In the genomic region with DNA sequence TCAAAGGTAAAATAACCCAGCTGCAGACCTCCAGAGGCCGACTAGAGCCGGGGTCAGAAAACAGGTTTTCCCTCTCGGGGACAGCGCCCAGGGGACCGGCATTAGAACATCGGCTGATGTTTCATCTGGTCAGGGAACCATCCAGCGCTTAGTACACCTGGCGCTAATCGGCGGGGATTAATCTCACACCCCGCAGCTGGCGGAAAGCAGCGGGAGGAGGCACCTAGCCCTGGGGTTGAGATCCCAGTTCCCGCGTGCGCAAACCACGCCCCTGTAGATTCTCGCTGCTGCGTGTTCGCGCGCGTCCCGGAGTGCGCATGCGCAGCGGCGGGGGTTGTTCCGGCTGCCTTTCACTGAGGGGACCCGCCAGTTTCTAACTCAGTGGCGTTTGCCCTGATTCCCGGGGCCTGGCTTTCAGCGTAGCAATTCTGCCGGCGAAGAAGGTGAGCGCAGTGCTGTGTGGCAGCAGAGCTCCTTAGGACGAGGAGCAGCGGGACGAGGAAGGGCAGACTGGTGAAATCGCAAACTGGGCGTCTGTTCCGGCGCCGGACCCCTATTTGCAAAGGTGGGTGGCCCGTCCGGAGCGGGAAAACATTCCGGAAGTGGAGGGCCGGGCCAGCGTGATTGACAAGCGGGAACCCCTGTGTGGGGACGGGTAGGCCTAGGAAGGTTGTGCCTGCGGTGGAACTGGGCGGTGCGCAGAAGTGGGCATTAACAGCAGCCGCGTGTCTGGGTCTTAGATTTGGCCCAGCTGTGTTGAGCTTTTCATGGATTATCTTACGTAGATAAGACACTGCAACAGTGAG, we compare ENCODE assay signal across 1 cellular context.
TF ChIP-seq lines count a peak whose summit lies in the region.
"Not testable (repeated sequence)": the region's sequence is repeated elsewhere in the genome, so short reads cannot be mapped to it uniquely, and the experiment has no call there.

TSS of gene DDX11 (plus strand) at position 334 of the 806 bp plus-strand sequence. CDS start 4,534 bp downstream, outside the sequence.

TF ChIP-seq in K562, 482 proteins besides CTCF, POLR2A, EP300 and RAD21 (continued from another document and continues in another):
- TF ChIP-seq NFIC (IDR thresholded peaks at IDR 0.05) (peak; percentile 28; the same call in 1 of the 2 replicates), NRF1 (conservative IDR thresholded peaks at IDR 0.05 in 1 of 2, IDR thresholded peaks at IDR 0.05 in 1 of 2) (peak; percentile 97), ZBTB2 (IDR thresholded peaks at IDR 0.05) (peak; percentile 97), RB1 (IDR thresholded peaks at IDR 0.05; ENCODE audit: low read depth) (peak; percentile 56), POLR2B (IDR thresholded peaks at IDR 0.05; ENCODE audit: low read depth, partially characterized antibody) (peak; percentile 51), SAP30 (IDR thresholded peaks at IDR 0.05; ENCODE audit: borderline replicate concordance, insufficient read depth, low read depth, low read length, poor library complexity, severe bottlenecking) (peak; percentile 57), ZBTB7A (IDR thresholded peaks at IDR 0.05; ENCODE audit: borderline replicate concordance, control insufficient read depth, low read depth, low read length) (peak; percentile 45; the same call in 1 of the 2 replicates), RNF2 (IDR thresholded peaks at IDR 0.05) (0 out of 2 replicates have a peak, but pooled peaks have one; percentile 27), RBBP5 (IDR thresholded peaks at IDR 0.05; ENCODE audit: borderline replicate concordance, insufficient read depth, low read length, poor library complexity, severe bottlenecking) (peak; percentile 30), CBFA2T3 (IDR thresholded peaks at IDR 0.05) (peak; percentile 33), E2F4 (CRISPR knock-in tag; IDR thresholded peaks at IDR 0.05; ENCODE audit: low read depth) (peak; percentile 80), SUPT5H (IDR thresholded peaks at IDR 0.05) (peak; percentile 72), ZNF431 (CRISPR knock-in tag; IDR thresholded peaks at IDR 0.05) (0 out of 2 replicates have a peak, but pooled peaks have one; percentile 27), KDM5B (IDR thresholded peaks at IDR 0.05; ENCODE audit: insufficient replicate concordance, low read depth, low read length) (peak; percentile 57), ELF1 (tag; IDR thresholded peaks at IDR 0.05) (peak; percentile 76), ZEB2 (IDR thresholded peaks at IDR 0.05) (peak; percentile 68), SOX6 (IDR thresholded peaks at IDR 0.05) (0 out of 2 replicates have a peak, but pooled peaks have one; percentile 10), L3MBTL2 (IDR thresholded peaks at IDR 0.05) (peak; percentile 79), POLR2G (IDR thresholded peaks at IDR 0.05; ENCODE audit: low read depth, low read length) (peak; percentile 85), TAF1 (IDR thresholded peaks at IDR 0.05; ENCODE audit: control insufficient read depth, extremely low read depth, insufficient read depth, low read length, severe bottlenecking) (peak; percentile 28)
- TF ChIP-seq, protein P1, sequence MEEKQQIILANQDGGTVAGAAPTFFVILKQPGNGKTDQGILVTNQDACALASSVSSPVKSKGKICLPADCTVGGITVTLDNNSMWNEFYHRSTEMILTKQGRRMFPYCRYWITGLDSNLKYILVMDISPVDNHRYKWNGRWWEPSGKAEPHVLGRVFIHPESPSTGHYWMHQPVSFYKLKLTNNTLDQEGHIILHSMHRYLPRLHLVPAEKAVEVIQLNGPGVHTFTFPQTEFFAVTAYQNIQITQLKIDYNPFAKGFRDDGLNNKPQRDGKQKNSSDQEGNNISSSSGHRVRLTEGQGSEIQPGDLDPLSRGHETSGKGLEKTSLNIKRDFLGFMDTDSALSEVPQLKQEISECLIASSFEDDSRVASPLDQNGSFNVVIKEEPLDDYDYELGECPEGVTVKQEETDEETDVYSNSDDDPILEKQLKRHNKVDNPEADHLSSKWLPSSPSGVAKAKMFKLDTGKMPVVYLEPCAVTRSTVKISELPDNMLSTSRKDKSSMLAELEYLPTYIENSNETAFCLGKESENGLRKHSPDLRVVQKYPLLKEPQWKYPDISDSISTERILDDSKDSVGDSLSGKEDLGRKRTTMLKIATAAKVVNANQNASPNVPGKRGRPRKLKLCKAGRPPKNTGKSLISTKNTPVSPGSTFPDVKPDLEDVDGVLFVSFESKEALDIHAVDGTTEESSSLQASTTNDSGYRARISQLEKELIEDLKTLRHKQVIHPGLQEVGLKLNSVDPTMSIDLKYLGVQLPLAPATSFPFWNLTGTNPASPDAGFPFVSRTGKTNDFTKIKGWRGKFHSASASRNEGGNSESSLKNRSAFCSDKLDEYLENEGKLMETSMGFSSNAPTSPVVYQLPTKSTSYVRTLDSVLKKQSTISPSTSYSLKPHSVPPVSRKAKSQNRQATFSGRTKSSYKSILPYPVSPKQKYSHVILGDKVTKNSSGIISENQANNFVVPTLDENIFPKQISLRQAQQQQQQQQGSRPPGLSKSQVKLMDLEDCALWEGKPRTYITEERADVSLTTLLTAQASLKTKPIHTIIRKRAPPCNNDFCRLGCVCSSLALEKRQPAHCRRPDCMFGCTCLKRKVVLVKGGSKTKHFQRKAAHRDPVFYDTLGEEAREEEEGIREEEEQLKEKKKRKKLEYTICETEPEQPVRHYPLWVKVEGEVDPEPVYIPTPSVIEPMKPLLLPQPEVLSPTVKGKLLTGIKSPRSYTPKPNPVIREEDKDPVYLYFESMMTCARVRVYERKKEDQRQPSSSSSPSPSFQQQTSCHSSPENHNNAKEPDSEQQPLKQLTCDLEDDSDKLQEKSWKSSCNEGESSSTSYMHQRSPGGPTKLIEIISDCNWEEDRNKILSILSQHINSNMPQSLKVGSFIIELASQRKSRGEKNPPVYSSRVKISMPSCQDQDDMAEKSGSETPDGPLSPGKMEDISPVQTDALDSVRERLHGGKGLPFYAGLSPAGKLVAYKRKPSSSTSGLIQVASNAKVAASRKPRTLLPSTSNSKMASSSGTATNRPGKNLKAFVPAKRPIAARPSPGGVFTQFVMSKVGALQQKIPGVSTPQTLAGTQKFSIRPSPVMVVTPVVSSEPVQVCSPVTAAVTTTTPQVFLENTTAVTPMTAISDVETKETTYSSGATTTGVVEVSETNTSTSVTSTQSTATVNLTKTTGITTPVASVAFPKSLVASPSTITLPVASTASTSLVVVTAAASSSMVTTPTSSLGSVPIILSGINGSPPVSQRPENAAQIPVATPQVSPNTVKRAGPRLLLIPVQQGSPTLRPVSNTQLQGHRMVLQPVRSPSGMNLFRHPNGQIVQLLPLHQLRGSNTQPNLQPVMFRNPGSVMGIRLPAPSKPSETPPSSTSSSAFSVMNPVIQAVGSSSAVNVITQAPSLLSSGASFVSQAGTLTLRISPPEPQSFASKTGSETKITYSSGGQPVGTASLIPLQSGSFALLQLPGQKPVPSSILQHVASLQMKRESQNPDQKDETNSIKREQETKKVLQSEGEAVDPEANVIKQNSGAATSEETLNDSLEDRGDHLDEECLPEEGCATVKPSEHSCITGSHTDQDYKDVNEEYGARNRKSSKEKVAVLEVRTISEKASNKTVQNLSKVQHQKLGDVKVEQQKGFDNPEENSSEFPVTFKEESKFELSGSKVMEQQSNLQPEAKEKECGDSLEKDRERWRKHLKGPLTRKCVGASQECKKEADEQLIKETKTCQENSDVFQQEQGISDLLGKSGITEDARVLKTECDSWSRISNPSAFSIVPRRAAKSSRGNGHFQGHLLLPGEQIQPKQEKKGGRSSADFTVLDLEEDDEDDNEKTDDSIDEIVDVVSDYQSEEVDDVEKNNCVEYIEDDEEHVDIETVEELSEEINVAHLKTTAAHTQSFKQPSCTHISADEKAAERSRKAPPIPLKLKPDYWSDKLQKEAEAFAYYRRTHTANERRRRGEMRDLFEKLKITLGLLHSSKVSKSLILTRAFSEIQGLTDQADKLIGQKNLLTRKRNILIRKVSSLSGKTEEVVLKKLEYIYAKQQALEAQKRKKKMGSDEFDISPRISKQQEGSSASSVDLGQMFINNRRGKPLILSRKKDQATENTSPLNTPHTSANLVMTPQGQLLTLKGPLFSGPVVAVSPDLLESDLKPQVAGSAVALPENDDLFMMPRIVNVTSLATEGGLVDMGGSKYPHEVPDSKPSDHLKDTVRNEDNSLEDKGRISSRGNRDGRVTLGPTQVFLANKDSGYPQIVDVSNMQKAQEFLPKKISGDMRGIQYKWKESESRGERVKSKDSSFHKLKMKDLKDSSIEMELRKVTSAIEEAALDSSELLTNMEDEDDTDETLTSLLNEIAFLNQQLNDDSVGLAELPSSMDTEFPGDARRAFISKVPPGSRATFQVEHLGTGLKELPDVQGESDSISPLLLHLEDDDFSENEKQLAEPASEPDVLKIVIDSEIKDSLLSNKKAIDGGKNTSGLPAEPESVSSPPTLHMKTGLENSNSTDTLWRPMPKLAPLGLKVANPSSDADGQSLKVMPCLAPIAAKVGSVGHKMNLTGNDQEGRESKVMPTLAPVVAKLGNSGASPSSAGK (IDR thresholded peaks at IDR 0.05) = peak; percentile 77
- TF ChIP-seq, protein P2, sequence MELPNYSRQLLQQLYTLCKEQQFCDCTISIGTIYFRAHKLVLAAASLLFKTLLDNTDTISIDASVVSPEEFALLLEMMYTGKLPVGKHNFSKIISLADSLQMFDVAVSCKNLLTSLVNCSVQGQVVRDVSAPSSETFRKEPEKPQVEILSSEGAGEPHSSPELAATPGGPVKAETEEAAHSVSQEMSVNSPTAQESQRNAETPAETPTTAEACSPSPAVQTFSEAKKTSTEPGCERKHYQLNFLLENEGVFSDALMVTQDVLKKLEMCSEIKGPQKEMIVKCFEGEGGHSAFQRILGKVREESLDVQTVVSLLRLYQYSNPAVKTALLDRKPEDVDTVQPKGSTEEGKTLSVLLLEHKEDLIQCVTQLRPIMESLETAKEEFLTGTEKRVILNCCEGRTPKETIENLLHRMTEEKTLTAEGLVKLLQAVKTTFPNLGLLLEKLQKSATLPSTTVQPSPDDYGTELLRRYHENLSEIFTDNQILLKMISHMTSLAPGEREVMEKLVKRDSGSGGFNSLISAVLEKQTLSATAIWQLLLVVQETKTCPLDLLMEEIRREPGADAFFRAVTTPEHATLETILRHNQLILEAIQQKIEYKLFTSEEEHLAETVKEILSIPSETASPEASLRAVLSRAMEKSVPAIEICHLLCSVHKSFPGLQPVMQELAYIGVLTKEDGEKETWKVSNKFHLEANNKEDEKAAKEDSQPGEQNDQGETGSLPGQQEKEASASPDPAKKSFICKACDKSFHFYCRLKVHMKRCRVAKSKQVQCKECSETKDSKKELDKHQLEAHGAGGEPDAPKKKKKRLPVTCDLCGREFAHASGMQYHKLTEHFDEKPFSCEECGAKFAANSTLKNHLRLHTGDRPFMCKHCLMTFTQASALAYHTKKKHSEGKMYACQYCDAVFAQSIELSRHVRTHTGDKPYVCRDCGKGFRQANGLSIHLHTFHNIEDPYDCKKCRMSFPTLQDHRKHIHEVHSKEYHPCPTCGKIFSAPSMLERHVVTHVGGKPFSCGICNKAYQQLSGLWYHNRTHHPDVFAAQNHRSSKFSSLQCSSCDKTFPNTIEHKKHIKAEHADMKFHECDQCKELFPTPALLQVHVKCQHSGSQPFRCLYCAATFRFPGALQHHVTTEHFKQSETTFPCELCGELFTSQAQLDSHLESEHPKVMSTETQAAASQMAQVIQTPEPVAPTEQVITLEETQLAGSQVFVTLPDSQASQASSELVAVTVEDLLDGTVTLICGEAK (IDR thresholded peaks at IDR 0.05) = peak; percentile 83
- TF ChIP-seq, protein P2 (CRISPR knock-in tag; IDR thresholded peaks at IDR 0.05) = not testable (repeated sequence)
